Comparison of ENCODE assay signal across 1 cellular context in the genomic region with DNA sequence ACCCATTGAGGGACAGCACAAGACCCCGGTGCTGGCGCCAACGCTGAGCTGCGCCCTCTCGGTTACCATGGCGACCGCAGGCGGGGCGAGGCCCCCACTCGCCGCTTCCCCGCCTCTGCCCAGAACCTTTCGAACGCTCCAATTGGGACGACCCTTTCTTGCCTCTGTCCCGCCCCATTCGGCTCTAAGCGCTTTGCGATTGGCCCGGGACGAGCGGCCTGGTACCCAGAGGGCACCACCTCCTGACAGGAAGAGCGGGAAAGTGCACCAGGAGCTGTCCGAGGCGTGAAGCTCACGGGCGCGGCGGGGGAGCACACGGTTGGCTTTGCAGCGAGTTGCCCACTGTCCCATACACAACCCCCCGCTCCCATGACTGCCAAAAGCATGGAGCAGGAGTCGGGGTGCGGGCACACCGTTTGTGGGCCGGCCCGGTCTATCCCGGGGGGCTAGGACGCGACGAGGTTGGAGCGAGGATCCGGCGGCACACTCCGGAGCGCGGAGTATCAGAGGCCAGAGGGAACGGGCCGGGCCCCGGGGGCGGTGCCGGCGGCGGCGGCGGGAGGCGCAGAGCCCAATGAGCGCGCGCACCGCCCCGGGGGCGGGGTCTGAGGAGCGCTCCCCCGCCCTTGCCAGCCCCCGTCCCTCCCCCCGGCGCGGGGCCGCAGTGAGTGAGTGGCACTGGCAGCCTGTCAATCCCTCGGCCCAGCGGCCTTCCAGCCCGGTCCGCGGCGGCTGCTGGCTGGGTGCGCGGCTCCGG.
TF ChIP-seq lines count a peak whose summit lies in the region.

No MANE protein-coding gene starts in this region.

TF ChIP-seq in WTC11, 78 proteins besides CTCF, POLR2A, EP300 and RAD21 (continued from another document and continues in another):
- TF ChIP-seq, protein P1, sequence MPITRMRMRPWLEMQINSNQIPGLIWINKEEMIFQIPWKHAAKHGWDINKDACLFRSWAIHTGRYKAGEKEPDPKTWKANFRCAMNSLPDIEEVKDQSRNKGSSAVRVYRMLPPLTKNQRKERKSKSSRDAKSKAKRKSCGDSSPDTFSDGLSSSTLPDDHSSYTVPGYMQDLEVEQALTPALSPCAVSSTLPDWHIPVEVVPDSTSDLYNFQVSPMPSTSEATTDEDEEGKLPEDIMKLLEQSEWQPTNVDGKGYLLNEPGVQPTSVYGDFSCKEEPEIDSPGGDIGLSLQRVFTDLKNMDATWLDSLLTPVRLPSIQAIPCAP (CRISPR knock-in tag; IDR thresholded peaks at IDR 0.05): peak; percentile 96
- TF ChIP-seq, protein P2, sequence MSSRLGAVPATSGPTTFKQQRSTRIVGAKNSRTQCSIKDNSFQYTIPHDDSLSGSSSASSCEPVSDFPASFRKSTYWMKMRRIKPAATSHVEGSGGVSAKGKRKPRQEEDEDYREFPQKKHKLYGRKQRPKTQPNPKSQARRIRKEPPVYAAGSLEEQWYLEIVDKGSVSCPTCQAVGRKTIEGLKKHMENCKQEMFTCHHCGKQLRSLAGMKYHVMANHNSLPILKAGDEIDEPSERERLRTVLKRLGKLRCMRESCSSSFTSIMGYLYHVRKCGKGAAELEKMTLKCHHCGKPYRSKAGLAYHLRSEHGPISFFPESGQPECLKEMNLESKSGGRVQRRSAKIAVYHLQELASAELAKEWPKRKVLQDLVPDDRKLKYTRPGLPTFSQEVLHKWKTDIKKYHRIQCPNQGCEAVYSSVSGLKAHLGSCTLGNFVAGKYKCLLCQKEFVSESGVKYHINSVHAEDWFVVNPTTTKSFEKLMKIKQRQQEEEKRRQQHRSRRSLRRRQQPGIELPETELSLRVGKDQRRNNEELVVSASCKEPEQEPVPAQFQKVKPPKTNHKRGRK (CRISPR knock-in tag; IDR thresholded peaks at IDR 0.05; ENCODE audit: borderline replicate concordance): no peak
- no peak for TF ChIP-seq RORB (CRISPR knock-in tag; IDR thresholded peaks at IDR 0.05)
- no peak for TF ChIP-seq OVOL2 (CRISPR knock-in tag; IDR thresholded peaks at IDR 0.05; ENCODE audit: borderline replicate concordance)
- peak; percentile 100 for TF ChIP-seq MAX (CRISPR knock-in tag; IDR thresholded peaks at IDR 0.05)
- TF ChIP-seq ZNF263 (CRISPR knock-in tag; IDR thresholded peaks at IDR 0.05; ENCODE audit: low read depth): no peak
- peak; percentile 98 for TF ChIP-seq TP53 (CRISPR knock-in tag; IDR thresholded peaks at IDR 0.05)
- TF ChIP-seq, protein P3, sequence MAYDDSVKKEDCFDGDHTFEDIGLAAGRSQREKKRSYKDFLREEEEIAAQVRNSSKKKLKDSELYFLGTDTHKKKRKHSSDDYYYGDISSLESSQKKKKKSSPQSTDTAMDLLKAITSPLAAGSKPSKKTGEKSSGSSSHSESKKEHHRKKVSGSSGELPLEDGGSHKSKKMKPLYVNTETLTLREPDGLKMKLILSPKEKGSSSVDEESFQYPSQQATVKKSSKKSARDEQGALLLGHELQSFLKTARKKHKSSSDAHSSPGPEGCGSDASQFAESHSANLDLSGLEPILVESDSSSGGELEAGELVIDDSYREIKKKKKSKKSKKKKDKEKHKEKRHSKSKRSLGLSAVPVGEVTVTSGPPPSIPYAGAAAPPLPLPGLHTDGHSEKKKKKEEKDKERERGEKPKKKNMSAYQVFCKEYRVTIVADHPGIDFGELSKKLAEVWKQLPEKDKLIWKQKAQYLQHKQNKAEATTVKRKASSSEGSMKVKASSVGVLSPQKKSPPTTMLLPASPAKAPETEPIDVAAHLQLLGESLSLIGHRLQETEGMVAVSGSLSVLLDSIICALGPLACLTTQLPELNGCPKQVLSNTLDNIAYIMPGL (CRISPR knock-in tag; IDR thresholded peaks at IDR 0.05): peak; percentile 62
- TF ChIP-seq, protein P4, sequence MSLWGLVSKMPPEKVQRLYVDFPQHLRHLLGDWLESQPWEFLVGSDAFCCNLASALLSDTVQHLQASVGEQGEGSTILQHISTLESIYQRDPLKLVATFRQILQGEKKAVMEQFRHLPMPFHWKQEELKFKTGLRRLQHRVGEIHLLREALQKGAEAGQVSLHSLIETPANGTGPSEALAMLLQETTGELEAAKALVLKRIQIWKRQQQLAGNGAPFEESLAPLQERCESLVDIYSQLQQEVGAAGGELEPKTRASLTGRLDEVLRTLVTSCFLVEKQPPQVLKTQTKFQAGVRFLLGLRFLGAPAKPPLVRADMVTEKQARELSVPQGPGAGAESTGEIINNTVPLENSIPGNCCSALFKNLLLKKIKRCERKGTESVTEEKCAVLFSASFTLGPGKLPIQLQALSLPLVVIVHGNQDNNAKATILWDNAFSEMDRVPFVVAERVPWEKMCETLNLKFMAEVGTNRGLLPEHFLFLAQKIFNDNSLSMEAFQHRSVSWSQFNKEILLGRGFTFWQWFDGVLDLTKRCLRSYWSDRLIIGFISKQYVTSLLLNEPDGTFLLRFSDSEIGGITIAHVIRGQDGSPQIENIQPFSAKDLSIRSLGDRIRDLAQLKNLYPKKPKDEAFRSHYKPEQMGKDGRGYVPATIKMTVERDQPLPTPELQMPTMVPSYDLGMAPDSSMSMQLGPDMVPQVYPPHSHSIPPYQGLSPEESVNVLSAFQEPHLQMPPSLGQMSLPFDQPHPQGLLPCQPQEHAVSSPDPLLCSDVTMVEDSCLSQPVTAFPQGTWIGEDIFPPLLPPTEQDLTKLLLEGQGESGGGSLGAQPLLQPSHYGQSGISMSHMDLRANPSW (CRISPR knock-in tag; conservative IDR thresholded peaks at IDR 0.05; ENCODE audit: low read depth): 0 out of 2 replicates have a peak, but pooled peaks have one; percentile 26
- peak; percentile 96 for TF ChIP-seq ZNF232 (CRISPR knock-in tag; IDR thresholded peaks at IDR 0.05)
- TF ChIP-seq, protein P5, sequence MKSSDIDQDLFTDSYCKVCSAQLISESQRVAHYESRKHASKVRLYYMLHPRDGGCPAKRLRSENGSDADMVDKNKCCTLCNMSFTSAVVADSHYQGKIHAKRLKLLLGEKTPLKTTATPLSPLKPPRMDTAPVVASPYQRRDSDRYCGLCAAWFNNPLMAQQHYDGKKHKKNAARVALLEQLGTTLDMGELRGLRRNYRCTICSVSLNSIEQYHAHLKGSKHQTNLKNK (CRISPR knock-in tag; IDR thresholded peaks at IDR 0.05): no peak
- peak; percentile 87 for TF ChIP-seq PRDM15 (CRISPR knock-in tag; IDR thresholded peaks at IDR 0.05)
- TF ChIP-seq SOX15 (CRISPR knock-in tag; IDR thresholded peaks at IDR 0.05): no peak
- no peak for TF ChIP-seq ZNF416 (CRISPR knock-in tag; IDR thresholded peaks at IDR 0.05)
- TF ChIP-seq NR2C2 (CRISPR knock-in tag; IDR thresholded peaks at IDR 0.05): peak; percentile 69; the same call in 1 of the 2 replicates
- TF ChIP-seq NFYB (CRISPR knock-in tag; conservative IDR thresholded peaks at IDR 0.05; ENCODE audit: low read depth): peak; percentile 76
- peak; percentile 99 for TF ChIP-seq MYBL2 (CRISPR knock-in tag; IDR thresholded peaks at IDR 0.05)
- peak; percentile 78; the same call in 1 of the 2 replicates for TF ChIP-seq ATF3 (CRISPR knock-in tag; conservative IDR thresholded peaks at IDR 0.05)
- no peak for TF ChIP-seq JAZF1 (CRISPR knock-in tag; IDR thresholded peaks at IDR 0.05)
- peak; percentile 96 for TF ChIP-seq ZBTB21 (CRISPR knock-in tag; IDR thresholded peaks at IDR 0.05; ENCODE audit: borderline replicate concordance)
- no peak for TF ChIP-seq FOXJ3 (CRISPR knock-in tag; IDR thresholded peaks at IDR 0.05; ENCODE audit: borderline replicate concordance)
- TF ChIP-seq, protein P6, sequence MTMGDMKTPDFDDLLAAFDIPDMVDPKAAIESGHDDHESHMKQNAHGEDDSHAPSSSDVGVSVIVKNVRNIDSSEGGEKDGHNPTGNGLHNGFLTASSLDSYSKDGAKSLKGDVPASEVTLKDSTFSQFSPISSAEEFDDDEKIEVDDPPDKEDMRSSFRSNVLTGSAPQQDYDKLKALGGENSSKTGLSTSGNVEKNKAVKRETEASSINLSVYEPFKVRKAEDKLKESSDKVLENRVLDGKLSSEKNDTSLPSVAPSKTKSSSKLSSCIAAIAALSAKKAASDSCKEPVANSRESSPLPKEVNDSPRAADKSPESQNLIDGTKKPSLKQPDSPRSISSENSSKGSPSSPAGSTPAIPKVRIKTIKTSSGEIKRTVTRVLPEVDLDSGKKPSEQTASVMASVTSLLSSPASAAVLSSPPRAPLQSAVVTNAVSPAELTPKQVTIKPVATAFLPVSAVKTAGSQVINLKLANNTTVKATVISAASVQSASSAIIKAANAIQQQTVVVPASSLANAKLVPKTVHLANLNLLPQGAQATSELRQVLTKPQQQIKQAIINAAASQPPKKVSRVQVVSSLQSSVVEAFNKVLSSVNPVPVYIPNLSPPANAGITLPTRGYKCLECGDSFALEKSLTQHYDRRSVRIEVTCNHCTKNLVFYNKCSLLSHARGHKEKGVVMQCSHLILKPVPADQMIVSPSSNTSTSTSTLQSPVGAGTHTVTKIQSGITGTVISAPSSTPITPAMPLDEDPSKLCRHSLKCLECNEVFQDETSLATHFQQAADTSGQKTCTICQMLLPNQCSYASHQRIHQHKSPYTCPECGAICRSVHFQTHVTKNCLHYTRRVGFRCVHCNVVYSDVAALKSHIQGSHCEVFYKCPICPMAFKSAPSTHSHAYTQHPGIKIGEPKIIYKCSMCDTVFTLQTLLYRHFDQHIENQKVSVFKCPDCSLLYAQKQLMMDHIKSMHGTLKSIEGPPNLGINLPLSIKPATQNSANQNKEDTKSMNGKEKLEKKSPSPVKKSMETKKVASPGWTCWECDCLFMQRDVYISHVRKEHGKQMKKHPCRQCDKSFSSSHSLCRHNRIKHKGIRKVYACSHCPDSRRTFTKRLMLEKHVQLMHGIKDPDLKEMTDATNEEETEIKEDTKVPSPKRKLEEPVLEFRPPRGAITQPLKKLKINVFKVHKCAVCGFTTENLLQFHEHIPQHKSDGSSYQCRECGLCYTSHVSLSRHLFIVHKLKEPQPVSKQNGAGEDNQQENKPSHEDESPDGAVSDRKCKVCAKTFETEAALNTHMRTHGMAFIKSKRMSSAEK (CRISPR knock-in tag; IDR thresholded peaks at IDR 0.05; ENCODE audit: borderline replicate concordance): peak; percentile 68; the same call in 1 of the 2 replicates
- TF ChIP-seq, protein P7, sequence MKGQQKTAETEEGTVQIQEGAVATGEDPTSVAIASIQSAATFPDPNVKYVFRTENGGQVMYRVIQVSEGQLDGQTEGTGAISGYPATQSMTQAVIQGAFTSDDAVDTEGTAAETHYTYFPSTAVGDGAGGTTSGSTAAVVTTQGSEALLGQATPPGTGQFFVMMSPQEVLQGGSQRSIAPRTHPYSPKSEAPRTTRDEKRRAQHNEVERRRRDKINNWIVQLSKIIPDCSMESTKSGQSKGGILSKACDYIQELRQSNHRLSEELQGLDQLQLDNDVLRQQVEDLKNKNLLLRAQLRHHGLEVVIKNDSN (CRISPR knock-in tag; IDR thresholded peaks at IDR 0.05): peak; percentile 82
- TF ChIP-seq E2F5 (CRISPR knock-in tag; IDR thresholded peaks at IDR 0.05): peak; percentile 99
- TF ChIP-seq, protein P8, sequence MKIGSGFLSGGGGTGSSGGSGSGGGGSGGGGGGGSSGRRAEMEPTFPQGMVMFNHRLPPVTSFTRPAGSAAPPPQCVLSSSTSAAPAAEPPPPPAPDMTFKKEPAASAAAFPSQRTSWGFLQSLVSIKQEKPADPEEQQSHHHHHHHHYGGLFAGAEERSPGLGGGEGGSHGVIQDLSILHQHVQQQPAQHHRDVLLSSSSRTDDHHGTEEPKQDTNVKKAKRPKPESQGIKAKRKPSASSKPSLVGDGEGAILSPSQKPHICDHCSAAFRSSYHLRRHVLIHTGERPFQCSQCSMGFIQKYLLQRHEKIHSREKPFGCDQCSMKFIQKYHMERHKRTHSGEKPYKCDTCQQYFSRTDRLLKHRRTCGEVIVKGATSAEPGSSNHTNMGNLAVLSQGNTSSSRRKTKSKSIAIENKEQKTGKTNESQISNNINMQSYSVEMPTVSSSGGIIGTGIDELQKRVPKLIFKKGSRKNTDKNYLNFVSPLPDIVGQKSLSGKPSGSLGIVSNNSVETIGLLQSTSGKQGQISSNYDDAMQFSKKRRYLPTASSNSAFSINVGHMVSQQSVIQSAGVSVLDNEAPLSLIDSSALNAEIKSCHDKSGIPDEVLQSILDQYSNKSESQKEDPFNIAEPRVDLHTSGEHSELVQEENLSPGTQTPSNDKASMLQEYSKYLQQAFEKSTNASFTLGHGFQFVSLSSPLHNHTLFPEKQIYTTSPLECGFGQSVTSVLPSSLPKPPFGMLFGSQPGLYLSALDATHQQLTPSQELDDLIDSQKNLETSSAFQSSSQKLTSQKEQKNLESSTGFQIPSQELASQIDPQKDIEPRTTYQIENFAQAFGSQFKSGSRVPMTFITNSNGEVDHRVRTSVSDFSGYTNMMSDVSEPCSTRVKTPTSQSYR (CRISPR knock-in tag; IDR thresholded peaks at IDR 0.05): peak; percentile 98
- TF ChIP-seq SMAD4 (CRISPR knock-in tag; IDR thresholded peaks at IDR 0.05): peak; percentile 45; the same call in 1 of the 2 replicates
